Comparison of ENCODE assay signal across 1 cellular context in genomic region chr5:10503997-10504761, GRCh38.
TF ChIP-seq lines count a peak whose summit lies in the region.

No MANE protein-coding gene starts in this region.

TF ChIP-seq in K562, 482 proteins besides CTCF, POLR2A, EP300 and RAD21 (continued from another document and continues in another):
- TF ChIP-seq PBX2 (CRISPR knock-in tag; IDR thresholded peaks at IDR 0.05; ENCODE audit: low read depth), result 0 out of 2 replicates have a peak, but pooled peaks have one; percentile 23
- peak; percentile 97 for TF ChIP-seq PBX2 (tag; conservative IDR thresholded peaks at IDR 0.05; ENCODE audit: low read depth)
- TF ChIP-seq CBX3 (IDR thresholded peaks at IDR 0.05; ENCODE audit: borderline replicate concordance in 1 of 2, low read length in 2 of 2), result peak in 1 of 2 experiments; percentile 86; a peak in 2 of 3 replicates
- TF ChIP-seq NCOR1 (IDR thresholded peaks at IDR 0.05), result peak; percentile 83
- TF ChIP-seq HIVEP1 (CRISPR knock-in tag; IDR thresholded peaks at IDR 0.05), result 0 out of 2 replicates have a peak, but pooled peaks have one; percentile 36
- TF ChIP-seq TGIF2 (CRISPR knock-in tag; IDR thresholded peaks at IDR 0.05), result no peak
- TF ChIP-seq HSF4 (CRISPR knock-in tag; IDR thresholded peaks at IDR 0.05; ENCODE audit: borderline replicate concordance), result peak; percentile 22; the same call in 1 of the 2 replicates
- peak; percentile 75 to 95; a peak in 2 of 4 replicates for TF ChIP-seq SIN3A (IDR thresholded peaks at IDR 0.05; ENCODE audit: borderline replicate concordance in 2 of 2, control insufficient read depth in 1 of 2, low read depth in 2 of 2, low read length in 2 of 2)
- peak; percentile 36; the same call in 1 of the 2 replicates for TF ChIP-seq ZNF668 (CRISPR knock-in tag; IDR thresholded peaks at IDR 0.05)
- peak; percentile 62; the same call in 1 of the 2 replicates for TF ChIP-seq SMARCC2 (IDR thresholded peaks at IDR 0.05; ENCODE audit: low read depth)
- no peak for TF ChIP-seq FUS (optimal IDR thresholded peaks at IDR 0.05; ENCODE audit: low read depth, low read length)
- no peak for TF ChIP-seq CHD1 (IDR thresholded peaks at IDR 0.05; ENCODE audit: low read length)
- TF ChIP-seq CEBPB (tag; IDR thresholded peaks at IDR 0.05), result peak; percentile 20; the same call in 1 of the 2 replicates
- TF ChIP-seq, protein P1, sequence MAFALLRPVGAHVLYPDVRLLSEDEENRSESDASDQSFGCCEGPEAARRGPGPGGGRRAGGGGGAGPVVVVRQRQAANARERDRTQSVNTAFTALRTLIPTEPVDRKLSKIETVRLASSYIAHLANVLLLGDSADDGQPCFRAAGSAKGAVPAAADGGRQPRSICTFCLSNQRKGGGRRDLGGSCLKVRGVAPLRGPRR (CRISPR knock-in tag; IDR thresholded peaks at IDR 0.05), result peak; percentile 80; the same call in 1 of the 2 replicates
- TF ChIP-seq, protein P2, sequence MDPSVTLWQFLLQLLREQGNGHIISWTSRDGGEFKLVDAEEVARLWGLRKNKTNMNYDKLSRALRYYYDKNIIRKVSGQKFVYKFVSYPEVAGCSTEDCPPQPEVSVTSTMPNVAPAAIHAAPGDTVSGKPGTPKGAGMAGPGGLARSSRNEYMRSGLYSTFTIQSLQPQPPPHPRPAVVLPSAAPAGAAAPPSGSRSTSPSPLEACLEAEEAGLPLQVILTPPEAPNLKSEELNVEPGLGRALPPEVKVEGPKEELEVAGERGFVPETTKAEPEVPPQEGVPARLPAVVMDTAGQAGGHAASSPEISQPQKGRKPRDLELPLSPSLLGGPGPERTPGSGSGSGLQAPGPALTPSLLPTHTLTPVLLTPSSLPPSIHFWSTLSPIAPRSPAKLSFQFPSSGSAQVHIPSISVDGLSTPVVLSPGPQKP (CRISPR knock-in tag; IDR thresholded peaks at IDR 0.05), result no peak
- peak; percentile 90 for TF ChIP-seq CBFA2T3 (IDR thresholded peaks at IDR 0.05)
- TF ChIP-seq SAP30 (IDR thresholded peaks at IDR 0.05; ENCODE audit: borderline replicate concordance, insufficient read depth, low read depth, low read length, poor library complexity, severe bottlenecking), result no peak
- TF ChIP-seq FOS (IDR thresholded peaks at IDR 0.05; ENCODE audit: extremely low read depth, insufficient read length), result no peak
- peak; percentile 29; the same call in 1 of the 2 replicates for TF ChIP-seq REST (CRISPR knock-in tag; IDR thresholded peaks at IDR 0.05; ENCODE audit: low read depth)
- TF ChIP-seq, protein P3, sequence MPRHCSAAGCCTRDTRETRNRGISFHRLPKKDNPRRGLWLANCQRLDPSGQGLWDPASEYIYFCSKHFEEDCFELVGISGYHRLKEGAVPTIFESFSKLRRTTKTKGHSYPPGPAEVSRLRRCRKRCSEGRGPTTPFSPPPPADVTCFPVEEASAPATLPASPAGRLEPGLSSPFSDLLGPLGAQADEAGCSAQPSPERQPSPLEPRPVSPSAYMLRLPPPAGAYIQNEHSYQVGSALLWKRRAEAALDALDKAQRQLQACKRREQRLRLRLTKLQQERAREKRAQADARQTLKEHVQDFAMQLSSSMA (CRISPR knock-in tag; IDR thresholded peaks at IDR 0.05), result no peak
- TF ChIP-seq TBL1XR1 (IDR thresholded peaks at IDR 0.05; ENCODE audit: low read length in 2 of 2), result peak; percentile 43 to 68; a peak in 2 of 4 replicates
- TF ChIP-seq, protein P4, sequence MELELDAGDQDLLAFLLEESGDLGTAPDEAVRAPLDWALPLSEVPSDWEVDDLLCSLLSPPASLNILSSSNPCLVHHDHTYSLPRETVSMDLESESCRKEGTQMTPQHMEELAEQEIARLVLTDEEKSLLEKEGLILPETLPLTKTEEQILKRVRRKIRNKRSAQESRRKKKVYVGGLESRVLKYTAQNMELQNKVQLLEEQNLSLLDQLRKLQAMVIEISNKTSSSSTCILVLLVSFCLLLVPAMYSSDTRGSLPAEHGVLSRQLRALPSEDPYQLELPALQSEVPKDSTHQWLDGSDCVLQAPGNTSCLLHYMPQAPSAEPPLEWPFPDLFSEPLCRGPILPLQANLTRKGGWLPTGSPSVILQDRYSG (tag; conservative IDR thresholded peaks at IDR 0.05; ENCODE audit: low read depth), result peak; percentile 61; the same call in 1 of the 2 replicates
- TF ChIP-seq, protein P5, sequence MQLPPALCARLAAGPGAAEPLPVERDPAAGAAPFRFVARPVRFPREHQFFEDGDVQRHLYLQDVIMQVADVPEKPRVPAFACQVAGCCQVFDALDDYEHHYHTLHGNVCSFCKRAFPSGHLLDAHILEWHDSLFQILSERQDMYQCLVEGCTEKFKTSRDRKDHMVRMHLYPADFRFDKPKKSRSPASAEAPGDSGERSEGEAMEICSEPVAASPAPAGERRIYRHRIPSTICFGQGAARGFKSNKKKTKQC (CRISPR knock-in tag; IDR thresholded peaks at IDR 0.05), result peak; percentile 84; the same call in 1 of the 2 replicates
- TF ChIP-seq MAFK (IDR thresholded peaks at IDR 0.05; ENCODE audit: low read length), result peak; percentile 98
- no peak for TF ChIP-seq PHF8 (IDR thresholded peaks at IDR 0.05; ENCODE audit: borderline replicate concordance, low read length)
- TF ChIP-seq MGA (IDR thresholded peaks at IDR 0.05), result peak; percentile 98
- peak; percentile 100 for TF ChIP-seq MAFF (IDR thresholded peaks at IDR 0.05; ENCODE audit: low read length)
- TF ChIP-seq SIX5 (IDR thresholded peaks at IDR 0.05; ENCODE audit: borderline replicate concordance in 1 of 2, insufficient read depth in 1 of 2, low read depth in 1 of 2, low read length in 2 of 2), result no peak
- TF ChIP-seq JUND (IDR thresholded peaks at IDR 0.05; ENCODE audit: borderline replicate concordance, low read depth, low read length), result peak; percentile 96
- peak; percentile 97; the same call in 2 of the 3 replicates for TF ChIP-seq JUND (tag; IDR thresholded peaks at IDR 0.05; ENCODE audit: borderline replicate concordance, low read depth, low read length)
- peak; percentile 94 for TF ChIP-seq ZNF175 (CRISPR knock-in tag; IDR thresholded peaks at IDR 0.05; ENCODE audit: low read depth)
- no peak for TF ChIP-seq ETV6 (IDR thresholded peaks at IDR 0.05; ENCODE audit: borderline replicate concordance in 1 of 2, low read depth in 2 of 2, low read length in 1 of 2)
- no peak for TF ChIP-seq ETV6 (CRISPR knock-in tag; IDR thresholded peaks at IDR 0.05; ENCODE audit: borderline replicate concordance)
- TF ChIP-seq GABPB1 (CRISPR knock-in tag; IDR thresholded peaks at IDR 0.05), result peak; percentile 47; the same call in 1 of the 2 replicates
